ENCODE assay signal across 8 cellular contexts in genomic region chrX:43557792-43558191, GRCh38.
DNase-seq lines count a peak whose midpoint lies in the region; ATAC-seq and TF ChIP-seq lines count a peak whose summit lies in the region.

No MANE protein-coding gene starts in this region.

- peaks cover 0 to 10% of the 10 kb centered on the region in 2 donors for H3K27me3 Mint-ChIP-seq in natural killer cell (ENCODE audit: low read depth in 2 of 2)

- H3K36me3 Mint-ChIP-seq in natural killer cell, result no peaks in the 10 kb centered on the region

- intact Hi-C loops in natural killer cell (cut with micrococcal nuclease), result loop anchor here (5.0 kb wide), 3 partner anchors 195 to 1775 kb away; no protein-coding TSS in a partner anchor

- DNase-seq in D341Med (ENCODE audit: low spot score), result peak; percentile 39
- no peak for DNase-seq in HFF-Myc (ENCODE audit: extremely low read depth, low read depth)
- DNase-seq in NK-92 treated with Interleukin-12 subunit alpha and Interleukin-12 subunit beta, amount 100 ng/mL, for 24 hours (lab: John Stamatoyannopoulos, UW), result peak; percentile 1
- peak; percentile 56 for DNase-seq in activated CD8-positive, alpha-beta memory T cell treated with anti-CD3 and anti-CD28 coated beads, Interleukin-2, amount 50 U/mL, for 4 hours
- no peak for DNase-seq in epithelial cell of proximal tubule (ENCODE audit: low read depth)
- DNase-seq in natural killer cell, result peak; percentile 22
- peak; percentile 24 for DNase-seq in stromal cell of bone marrow (ENCODE audit: low read depth)

- H3K4me3 Mint-ChIP-seq in natural killer cell, result no peak overlapping the region

- H3K4me3 ChIP-seq in HFF-Myc (replicated peaks; ENCODE audit: low read depth, low read length) (no peak overlapping the region), epithelial cell of proximal tubule (ENCODE audit: low read depth, low read length) (no peak overlapping the region)

- H3K27ac Mint-ChIP-seq in natural killer cell, result no peak overlapping the region

- no peaks in the 10 kb centered on the region for H3K9me3 Mint-ChIP-seq in natural killer cell

- ATAC-seq in natural killer cell (peak in 2 of 3 donors; percentile 46 to 68), HG03045 (IDR thresholded peaks at IDR 0.05; ENCODE audit: unreplicated experiment) (no peak)

- H3K4me1 Mint-ChIP-seq in natural killer cell, result peaks cover 0 to 5% of the 10 kb centered on the region in 2 donors

- TF ChIP-seq CTCF in HFF-Myc (IDR thresholded peaks at IDR 0.05; ENCODE audit: low read depth, low read length, missing control alignments) (peak; percentile 50), epithelial cell of proximal tubule (conservative IDR thresholded peaks at IDR 0.05; ENCODE audit: low read depth, low read length) (peak; percentile 68), natural killer cell (IDR thresholded peaks at IDR 0.05) (peak; percentile 35)

Comparison
In these comparisons a context has a peak if more than half of its experiments do, and no peak if none do; other contexts are left out.
1. DNase-seq: peak in D341Med (single experiment), NK-92 treated with Interleukin-12 subunit alpha and Interleukin-12 subunit beta, amount 100 ng/mL, for 24 hours (single experiment), activated CD8-positive, alpha-beta memory T cell treated with anti-CD3 and anti-CD28 coated beads, Interleukin-2, amount 50 U/mL, for 4 hours (single experiment), natural killer cell (single experiment) and stromal cell of bone marrow (single experiment); none in HFF-Myc (single experiment) and epithelial cell of proximal tubule (single experiment).
2. Peak in every context shown above with its lines, with median percentiles within 50 percentile points of each other: CTCF ChIP-seq.